In the genomic region with DNA sequence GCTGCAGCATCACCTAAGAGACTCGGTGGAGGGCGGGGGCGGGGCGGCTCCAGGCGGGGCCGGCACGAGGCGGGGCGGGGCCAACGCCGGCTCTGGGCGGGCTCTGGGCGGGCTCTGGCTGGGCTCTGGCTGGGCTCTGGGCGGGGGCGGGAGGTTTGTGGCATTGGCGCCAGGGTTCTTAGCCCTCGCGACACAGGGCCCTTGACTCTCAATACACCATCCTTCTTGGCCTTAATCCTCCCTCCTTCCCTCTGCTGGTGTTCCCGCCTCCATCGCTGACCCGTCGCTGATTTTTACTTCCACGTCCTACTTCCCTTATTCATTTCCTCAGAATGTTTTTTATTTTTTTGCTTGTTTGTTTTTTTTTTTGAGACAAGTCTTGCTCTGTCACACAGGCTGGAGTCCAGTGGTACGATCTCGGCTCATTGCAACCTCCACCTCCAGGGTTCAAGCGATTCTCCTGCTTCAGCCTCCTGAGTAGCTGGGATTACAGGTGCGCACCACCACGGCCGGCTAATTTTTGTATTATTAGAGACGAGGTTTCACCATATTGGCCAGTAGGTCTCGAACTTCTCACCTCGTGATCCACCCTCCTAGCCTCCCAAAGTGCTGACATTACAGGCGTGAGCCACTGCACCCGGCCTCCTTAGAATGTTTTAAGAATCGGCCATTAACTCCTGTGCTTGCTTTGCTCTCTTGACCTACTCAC, we compare ENCODE assay signal across 1 cellular context.
A peak's percentile ranks its signal among the peaks of the same experiment; 100 is the strongest.
TF ChIP-seq lines count a peak whose summit lies in the region.

TSS of gene BLTP3B (minus strand) at position 24 of the 709 bp plus-strand sequence. CDS start 239 bp downstream, outside the sequence.

TF ChIP-seq in HEK293, 187 proteins besides CTCF, POLR2A, EP300 and RAD21 (continued from another document and continues in another):
- TF ChIP-seq, protein P1, sequence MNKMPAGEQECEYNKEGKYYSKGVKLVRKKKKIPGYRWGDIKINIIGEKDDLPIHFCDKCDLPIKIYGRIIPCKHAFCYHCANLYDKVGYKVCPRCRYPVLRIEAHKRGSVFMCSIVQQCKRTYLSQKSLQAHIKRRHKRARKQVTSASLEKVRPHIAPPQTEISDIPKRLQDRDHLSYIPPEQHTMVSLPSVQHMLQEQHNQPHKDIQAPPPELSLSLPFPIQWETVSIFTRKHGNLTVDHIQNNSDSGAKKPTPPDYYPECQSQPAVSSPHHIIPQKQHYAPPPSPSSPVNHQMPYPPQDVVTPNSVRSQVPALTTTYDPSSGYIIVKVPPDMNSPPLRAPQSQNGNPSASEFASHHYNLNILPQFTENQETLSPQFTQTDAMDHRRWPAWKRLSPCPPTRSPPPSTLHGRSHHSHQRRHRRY (tag by site-specific recombination; IDR thresholded peaks at IDR 0.05) = no peak
- TF ChIP-seq SP7 (tag by site-specific recombination; IDR thresholded peaks at IDR 0.05) = peak; percentile 74; the same call in 1 of the 2 replicates
- TF ChIP-seq HOXD13 (CRISPR knock-in tag; IDR thresholded peaks at IDR 0.05; ENCODE audit: borderline replicate concordance) = no peak
- TF ChIP-seq ZNF274 (IDR thresholded peaks at IDR 0.05; ENCODE audit: low read length) = no peak
- no peak for TF ChIP-seq ZNF274 (tag by site-specific recombination; IDR thresholded peaks at IDR 0.05; ENCODE audit: borderline replicate concordance)
- TF ChIP-seq ZNF544 (tag by site-specific recombination; IDR thresholded peaks at IDR 0.05) = no peak
- peak; percentile 11; the same call in 1 of the 2 replicates for TF ChIP-seq EGR2 (tag by site-specific recombination; IDR thresholded peaks at IDR 0.05; ENCODE audit: low read depth)
- no peak for TF ChIP-seq BCL11B (tag by site-specific recombination; IDR thresholded peaks at IDR 0.05; ENCODE audit: low read depth)
- no peak for TF ChIP-seq ZSCAN4 (tag by site-specific recombination; IDR thresholded peaks at IDR 0.05)
- TF ChIP-seq ZNF146 (tag by site-specific recombination; IDR thresholded peaks at IDR 0.05) = no peak
- no peak for TF ChIP-seq ZNF664 (tag by site-specific recombination; IDR thresholded peaks at IDR 0.05)
- TF ChIP-seq RBAK (tag by site-specific recombination; IDR thresholded peaks at IDR 0.05) = no peak
- TF ChIP-seq ZNF701 (tag by site-specific recombination; IDR thresholded peaks at IDR 0.05) = no peak
- TF ChIP-seq REPIN1 (tag by site-specific recombination; IDR thresholded peaks at IDR 0.05; ENCODE audit: low read depth) = no peak
- TF ChIP-seq ZNF391 (tag by site-specific recombination; IDR thresholded peaks at IDR 0.05; ENCODE audit: borderline replicate concordance, low read depth) = no peak
- no peak for TF ChIP-seq SALL2 (tag by site-specific recombination; IDR thresholded peaks at IDR 0.05; ENCODE audit: borderline replicate concordance)
- TF ChIP-seq ZFHX2 (tag by site-specific recombination; conservative IDR thresholded peaks at IDR 0.05) = peak; percentile 27; the same call in 1 of the 2 replicates
- TF ChIP-seq ZNF19 (tag by site-specific recombination; IDR thresholded peaks at IDR 0.05; ENCODE audit: low read depth) = no peak
- peak; percentile 14; the same call in 1 of the 2 replicates for TF ChIP-seq ZNF324 (tag by site-specific recombination; IDR thresholded peaks at IDR 0.05)
- TF ChIP-seq GFI1B (tag by site-specific recombination; IDR thresholded peaks at IDR 0.05) = no peak
- no peak for TF ChIP-seq FEZF1 (tag by site-specific recombination; IDR thresholded peaks at IDR 0.05)
- TF ChIP-seq ZNF677 (tag by site-specific recombination; IDR thresholded peaks at IDR 0.05) = no peak
- no peak for TF ChIP-seq ZNF350 (tag by site-specific recombination; IDR thresholded peaks at IDR 0.05)
- TF ChIP-seq ZNF426 (tag by site-specific recombination; IDR thresholded peaks at IDR 0.05) = no peak
- TF ChIP-seq ZBTB17 (tag by site-specific recombination; IDR thresholded peaks at IDR 0.05) = no peak
- TF ChIP-seq, protein P2, sequence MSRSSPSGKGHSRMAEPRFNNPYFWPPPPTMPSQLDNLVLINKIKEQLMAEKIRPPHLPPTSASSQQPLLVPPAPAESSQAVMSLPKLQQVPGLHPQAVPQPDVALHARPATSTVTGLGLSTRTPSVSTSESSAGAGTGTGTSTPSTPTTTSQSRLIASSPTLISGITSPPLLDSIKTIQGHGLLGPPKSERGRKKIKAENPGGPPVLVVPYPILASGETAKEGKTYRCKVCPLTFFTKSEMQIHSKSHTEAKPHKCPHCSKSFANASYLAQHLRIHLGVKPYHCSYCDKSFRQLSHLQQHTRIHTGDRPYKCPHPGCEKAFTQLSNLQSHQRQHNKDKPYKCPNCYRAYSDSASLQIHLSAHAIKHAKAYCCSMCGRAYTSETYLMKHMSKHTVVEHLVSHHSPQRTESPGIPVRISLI (tag by site-specific recombination; IDR thresholded peaks at IDR 0.05) = peak; percentile 68; the same call in 1 of the 2 replicates
- no peak for TF ChIP-seq ZNF660 (tag by site-specific recombination; IDR thresholded peaks at IDR 0.05)
- no peak for TF ChIP-seq ZNF24 (tag by site-specific recombination; IDR thresholded peaks at IDR 0.05)
- TF ChIP-seq ZNF155 (tag by site-specific recombination; IDR thresholded peaks at IDR 0.05) = no peak
- TF ChIP-seq, protein P3, sequence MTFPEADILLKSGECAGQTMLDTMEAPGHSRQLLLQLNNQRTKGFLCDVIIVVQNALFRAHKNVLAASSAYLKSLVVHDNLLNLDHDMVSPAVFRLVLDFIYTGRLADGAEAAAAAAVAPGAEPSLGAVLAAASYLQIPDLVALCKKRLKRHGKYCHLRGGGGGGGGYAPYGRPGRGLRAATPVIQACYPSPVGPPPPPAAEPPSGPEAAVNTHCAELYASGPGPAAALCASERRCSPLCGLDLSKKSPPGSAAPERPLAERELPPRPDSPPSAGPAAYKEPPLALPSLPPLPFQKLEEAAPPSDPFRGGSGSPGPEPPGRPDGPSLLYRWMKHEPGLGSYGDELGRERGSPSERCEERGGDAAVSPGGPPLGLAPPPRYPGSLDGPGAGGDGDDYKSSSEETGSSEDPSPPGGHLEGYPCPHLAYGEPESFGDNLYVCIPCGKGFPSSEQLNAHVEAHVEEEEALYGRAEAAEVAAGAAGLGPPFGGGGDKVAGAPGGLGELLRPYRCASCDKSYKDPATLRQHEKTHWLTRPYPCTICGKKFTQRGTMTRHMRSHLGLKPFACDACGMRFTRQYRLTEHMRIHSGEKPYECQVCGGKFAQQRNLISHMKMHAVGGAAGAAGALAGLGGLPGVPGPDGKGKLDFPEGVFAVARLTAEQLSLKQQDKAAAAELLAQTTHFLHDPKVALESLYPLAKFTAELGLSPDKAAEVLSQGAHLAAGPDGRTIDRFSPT (tag by site-specific recombination; IDR thresholded peaks at IDR 0.05) = peak; percentile 63
- TF ChIP-seq ZNF621 (tag by site-specific recombination; IDR thresholded peaks at IDR 0.05) = no peak
- TF ChIP-seq ZFP37 (tag by site-specific recombination; IDR thresholded peaks at IDR 0.05) = no peak
- TF ChIP-seq ZNF18 (tag by site-specific recombination; IDR thresholded peaks at IDR 0.05) = no peak
- no peak for TF ChIP-seq ZNF571 (tag by site-specific recombination; IDR thresholded peaks at IDR 0.05)
- TF ChIP-seq ZNF514 (tag by site-specific recombination; IDR thresholded peaks at IDR 0.05) = no peak
- TF ChIP-seq ZSCAN5A (tag by site-specific recombination; IDR thresholded peaks at IDR 0.05) = no peak
- no peak for TF ChIP-seq ZNF777 (tag by site-specific recombination; IDR thresholded peaks at IDR 0.05; ENCODE audit: borderline replicate concordance)
- TF ChIP-seq ZNF747 (tag by site-specific recombination; IDR thresholded peaks at IDR 0.05) = no peak
- no peak for TF ChIP-seq ZNF433 (tag by site-specific recombination; IDR thresholded peaks at IDR 0.05; ENCODE audit: low read depth)
- no peak for TF ChIP-seq AEBP2 (tag by site-specific recombination; IDR thresholded peaks at IDR 0.05; ENCODE audit: borderline replicate concordance)
- TF ChIP-seq, protein P4, sequence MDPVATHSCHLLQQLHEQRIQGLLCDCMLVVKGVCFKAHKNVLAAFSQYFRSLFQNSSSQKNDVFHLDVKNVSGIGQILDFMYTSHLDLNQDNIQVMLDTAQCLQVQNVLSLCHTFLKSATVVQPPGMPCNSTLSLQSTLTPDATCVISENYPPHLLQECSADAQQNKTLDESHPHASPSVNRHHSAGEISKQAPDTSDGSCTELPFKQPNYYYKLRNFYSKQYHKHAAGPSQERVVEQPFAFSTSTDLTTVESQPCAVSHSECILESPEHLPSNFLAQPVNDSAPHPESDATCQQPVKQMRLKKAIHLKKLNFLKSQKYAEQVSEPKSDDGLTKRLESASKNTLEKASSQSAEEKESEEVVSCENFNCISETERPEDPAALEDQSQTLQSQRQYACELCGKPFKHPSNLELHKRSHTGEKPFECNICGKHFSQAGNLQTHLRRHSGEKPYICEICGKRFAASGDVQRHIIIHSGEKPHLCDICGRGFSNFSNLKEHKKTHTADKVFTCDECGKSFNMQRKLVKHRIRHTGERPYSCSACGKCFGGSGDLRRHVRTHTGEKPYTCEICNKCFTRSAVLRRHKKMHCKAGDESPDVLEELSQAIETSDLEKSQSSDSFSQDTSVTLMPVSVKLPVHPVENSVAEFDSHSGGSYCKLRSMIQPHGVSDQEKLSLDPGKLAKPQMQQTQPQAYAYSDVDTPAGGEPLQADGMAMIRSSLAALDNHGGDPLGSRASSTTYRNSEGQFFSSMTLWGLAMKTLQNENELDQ (tag by site-specific recombination; IDR thresholded peaks at IDR 0.05; ENCODE audit: low read depth) = no peak
- no peak for TF ChIP-seq ZNF530 (tag by site-specific recombination; IDR thresholded peaks at IDR 0.05; ENCODE audit: low read depth)
- no peak for TF ChIP-seq PBX3 (CRISPR knock-in tag; IDR thresholded peaks at IDR 0.05)
- TF ChIP-seq SCRT1 (tag by site-specific recombination; IDR thresholded peaks at IDR 0.05; ENCODE audit: borderline replicate concordance) = no peak
- TF ChIP-seq ZBTB48 (tag by site-specific recombination; IDR thresholded peaks at IDR 0.05) = peak; percentile 74
- no peak for TF ChIP-seq ZNF585B (tag by site-specific recombination; IDR thresholded peaks at IDR 0.05)
- TF ChIP-seq ZNF561 (tag by site-specific recombination; IDR thresholded peaks at IDR 0.05; ENCODE audit: borderline replicate concordance) = no peak
- TF ChIP-seq OVOL3 (tag by site-specific recombination; IDR thresholded peaks at IDR 0.05) = no peak
- no peak for TF ChIP-seq ZNF169 (tag by site-specific recombination; IDR thresholded peaks at IDR 0.05)
- peak; percentile 82 for TF ChIP-seq SP2 (tag by site-specific recombination; IDR thresholded peaks at IDR 0.05)
- no peak for TF ChIP-seq ZNF202 (tag by site-specific recombination; IDR thresholded peaks at IDR 0.05; ENCODE audit: borderline replicate concordance)
- no peak for TF ChIP-seq ZNF140 (tag by site-specific recombination; IDR thresholded peaks at IDR 0.05)
